Comparison of ENCODE assay signal across 10 cellular contexts in genomic region chr7:131538791-131539179, GRCh38. TPM values are rescaled to one million over a fixed set of nuclear protein-coding genes. Genes with fewer than 3 reads are reported as not detected.
A peak's percentile ranks its signal among the peaks of the same experiment; 100 is the strongest.
DNase-seq lines count a peak whose midpoint lies in the region; ATAC-seq and TF ChIP-seq lines count a peak whose summit lies in the region.
"Had no signal": no experiment of that assay in that cellular context is flagged by ENCODE, and none has a peak within 500 bp of the region (broad histone marks: within the 10 kb centered on the region; RNA-seq: fewer than 3 reads in every experiment).

No MANE protein-coding gene starts in this region.

- H3F3A ChIP-seq in GM23338 (replicated peaks; ENCODE audit: low read depth), result peaks cover 72% of the 10 kb centered on the region

- peak overlapping the region; percentile 40; the same call in 2 of the 3 replicates for H3K4me3 Mint-ChIP-seq in GM23338
- H3K4me3 Mint-ChIP-seq: activated CD8-positive, alpha-beta memory T cell treated with anti-CD3 and anti-CD28 coated beads, Interleukin-2, amount 10 ng/mL, durations not matched to agents 7 days and 5 days had no signal

- intact Hi-C loops in left cardiac atrium (cut with DNase I), result no loop called here

- peak overlapping the region; percentile 64 for H3K4me2 ChIP-seq in GM23338

- H3K4me3 ChIP-seq in GM23338, result no peak overlapping the region
- H3K4me3 ChIP-seq in SJCRH30, result no peak overlapping the region
- H3K4me3 ChIP-seq in retinal pigment epithelial cell (ENCODE audit: low read length), result no peak overlapping the region

- no peak overlapping the region for H2AFZ ChIP-seq in GM23338

- no peaks in the 10 kb centered on the region for H3K9me3 Mint-ChIP-seq in GM23338

- H3K9me2 ChIP-seq in GM23338 (ENCODE audit: insufficient read depth), result no peaks in the 10 kb centered on the region

- no peaks in the 10 kb centered on the region; the same call in 1 of the 2 replicates for H3K36me3 ChIP-seq in GM23338 (ENCODE audit: insufficient read depth)
- no peaks in the 10 kb centered on the region for H3K36me3 ChIP-seq in SJCRH30

- peaks cover 94% of the 10 kb centered on the region for H3K4me1 ChIP-seq in GM23338 (ENCODE audit: insufficient read depth)
- peaks cover 51% of the 10 kb centered on the region for H3K4me1 ChIP-seq in SJCRH30

- peaks cover 94% of the 10 kb centered on the region for H3K36me3 Mint-ChIP-seq in GM23338 (ENCODE audit: low read depth)
- H3K36me3 Mint-ChIP-seq: activated CD8-positive, alpha-beta memory T cell treated with anti-CD3 and anti-CD28 coated beads, Interleukin-2, amount 10 ng/mL, durations not matched to agents 7 days and 5 days had no signal

- peaks cover 24% of the 10 kb centered on the region for H3K27me3 Mint-ChIP-seq in GM23338 (ENCODE audit: insufficient read depth, low read depth, poor library complexity)
- H3K27me3 Mint-ChIP-seq: activated CD8-positive, alpha-beta memory T cell treated with anti-CD3 and anti-CD28 coated beads, Interleukin-2, amount 10 ng/mL, durations not matched to agents 7 days and 5 days had no signal

- H3K27ac ChIP-seq in GM23338 (ENCODE audit: low read depth) (peak overlapping the region; percentile 88), SJCRH30 (peak overlapping the region; percentile 75)

- peaks cover 95% of the 10 kb centered on the region for H4K20me1 ChIP-seq in GM23338 (replicated peaks; ENCODE audit: insufficient read depth)

- DNase-seq in GM23338 (ENCODE audit: low spot score), result no peak
- peak; percentile 74 to 75 for DNase-seq in SJCRH30
- peak; percentile 61 for DNase-seq in left cardiac atrium
- DNase-seq in retinal pigment epithelial cell (ENCODE audit: low read depth), result peak; percentile 40
- no peak for DNase-seq in stimulated activated CD4-positive, alpha-beta T cell treated with anti-CD3 and anti-CD28 coated beads, Interleukin-12 subunit alpha, Interleukin-12 subunit beta, amount 100 ng/mL, for 4 hours
- DNase-seq in NCI-H774 (lab: John Stamatoyannopoulos, UW), result no peak
- DNase-seq in EL, result no peak
- DNase-seq: activated CD8-positive, alpha-beta memory T cell treated with anti-CD3 and anti-CD28 coated beads, Interleukin-2, amount 10 ng/mL, durations not matched to agents 7 days and 5 days; NCI-H2029 had no signal

- H3K27ac Mint-ChIP-seq in GM23338, result peak overlapping the region; percentile 81
- H3K27ac Mint-ChIP-seq: activated CD8-positive, alpha-beta memory T cell treated with anti-CD3 and anti-CD28 coated beads, Interleukin-2, amount 10 ng/mL, durations not matched to agents 7 days and 5 days had no signal

- TF ChIP-seq CTCF in GM23338 (conservative IDR thresholded peaks at IDR 0.05; ENCODE audit: low read depth in 2 of 2) (no peak), retinal pigment epithelial cell (conservative IDR thresholded peaks at IDR 0.05; ENCODE audit: low read depth, low read length) (no peak)

- H3K4me1 Mint-ChIP-seq in GM23338, result peaks cover 86% of the 10 kb centered on the region
- H3K4me1 Mint-ChIP-seq: activated CD8-positive, alpha-beta memory T cell treated with anti-CD3 and anti-CD28 coated beads, Interleukin-2, amount 10 ng/mL, durations not matched to agents 7 days and 5 days had no signal

- no peaks in the 10 kb centered on the region for H3K9me3 ChIP-seq in SJCRH30 (replicated peaks)

- ATAC-seq in GM23338, result peak; percentile 19
- peak; percentile 65 to 84 for ATAC-seq in left cardiac atrium
- no peak for ATAC-seq in HG03378 (IDR thresholded peaks at IDR 0.05; ENCODE audit: unreplicated experiment)
- ATAC-seq: activated CD8-positive, alpha-beta memory T cell treated with anti-CD3 and anti-CD28 coated beads, Interleukin-2, amount 10 ng/mL, durations not matched to agents 7 days and 5 days had no signal

- H3K79me2 ChIP-seq in GM23338 (replicated peaks; ENCODE audit: insufficient read depth), result peaks cover 100% of the 10 kb centered on the region

- H3K27me3 ChIP-seq in GM23338 (ENCODE audit: insufficient read depth), result no peaks in the 10 kb centered on the region
- H3K27me3 ChIP-seq in SJCRH30, result no peaks in the 10 kb centered on the region

TF ChIP-seq in GM23338, 12 proteins besides CTCF, POLR2A, EP300 and RAD21:
- no peak for TF ChIP-seq ZNF462 (CRISPR knock-in tag; IDR thresholded peaks at IDR 0.05)
- no peak for TF ChIP-seq NANOG (IDR thresholded peaks at IDR 0.05; ENCODE audit: borderline replicate concordance)
- no peak for TF ChIP-seq STAT1 (IDR thresholded peaks at IDR 0.05; ENCODE audit: unreplicated experiment)

RNA-seq across cellular contexts. Expression of gene PODXL, which starts 17.6 kb away (rescaled TPM):
- total RNA-seq in GM23338 (2014; rRNA removed; shearing (Covaris generic)), result 698 and 727 TPM in 2 replicates
- 215 and 220 TPM in 2 replicates for polyA plus RNA-seq in GM23338 (2016; fragmentation: Nextera tagmentation; extraction: Ambion mirVana)
- 71.1 and 78.1 TPM in 2 replicates for total RNA-seq in SJCRH30 (2014; rRNA removed; shearing (Covaris generic))
- 10 to 100 TPM; 45.0 to 90.7 TPM for total RNA-seq in left cardiac atrium

Comparison
In these comparisons a context has a peak if more than half of its experiments do, and no peak if none do; other contexts are left out.
1. DNase-seq: peak in SJCRH30 (2 of 2), left cardiac atrium (single experiment) and retinal pigment epithelial cell (single experiment); none in GM23338 (single experiment), stimulated activated CD4-positive, alpha-beta T cell treated with anti-CD3 and anti-CD28 coated beads, Interleukin-12 subunit alpha, Interleukin-12 subunit beta, amount 100 ng/mL, for 4 hours (single experiment), NCI-H774 (single experiment) and EL (single experiment).